Comparison of ENCODE assay signal across 8 cellular contexts in the genomic region with DNA sequence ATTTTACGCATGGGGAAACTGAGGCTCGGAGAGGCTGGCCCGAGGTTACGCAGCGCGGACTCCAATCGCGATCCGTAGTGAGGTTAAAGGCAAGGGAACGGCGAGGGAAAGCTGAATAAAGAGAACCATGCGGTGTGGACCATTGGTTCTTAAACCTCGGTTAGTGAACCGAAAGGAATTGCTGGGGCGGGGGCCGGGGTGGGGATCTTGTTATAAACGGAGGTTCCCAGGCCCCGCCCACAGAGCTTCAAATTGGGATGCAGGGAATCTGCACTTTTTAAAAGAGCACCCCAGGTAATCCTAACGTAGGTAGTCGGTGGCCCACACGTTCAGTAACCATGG. TPM values are rescaled to one million over a fixed set of nuclear protein-coding genes. Genes with fewer than 3 reads are reported as not detected.
DNase-seq lines count a peak whose midpoint lies in the region; ATAC-seq and TF ChIP-seq lines count a peak whose summit lies in the region.

No MANE protein-coding gene starts in this region.

- peak overlapping the region; percentile 81 for H3K27ac ChIP-seq in colonic mucosa

- no peak for ATAC-seq in naive thymus-derived CD8-positive, alpha-beta T cell
- ATAC-seq in GM21515 (IDR thresholded peaks at IDR 0.05; ENCODE audit: unreplicated experiment) (no peak), HG02885 (IDR thresholded peaks at IDR 0.05; ENCODE audit: poor library complexity, unreplicated experiment) (no peak)

- H3K9me3 Mint-ChIP-seq in naive thymus-derived CD8-positive, alpha-beta T cell, result no peaks in the 10 kb centered on the region

- peaks cover 10% of the 10 kb centered on the region for H3K4me1 ChIP-seq in colonic mucosa

- no peaks in the 10 kb centered on the region for H3K9me3 ChIP-seq in colonic mucosa

- no peaks in the 10 kb centered on the region for H3K36me3 ChIP-seq in colonic mucosa

- peaks cover 7 to 19% (median 13%) of the 10 kb centered on the region in 3 donors for H3K36me3 Mint-ChIP-seq in naive thymus-derived CD8-positive, alpha-beta T cell

- no peaks in the 10 kb centered on the region for H3K27me3 Mint-ChIP-seq in naive thymus-derived CD8-positive, alpha-beta T cell

- no peaks in the 10 kb centered on the region for H3K27me3 ChIP-seq in colonic mucosa

- POLR2A ChIA-PET in naive thymus-derived CD8-positive, alpha-beta T cell (lab: Charles Lee), result interaction anchor here (1.2 kb wide), 1 partner anchor 10 kb away, joined by 5 read pairs; no protein-coding TSS in a partner anchor

- DNase-seq in GM13977 (ENCODE audit: low spot score) (peak; percentile 49), NCI-H2171 treated with DMSO at 0.1 percent for 48 hours (lab: John Stamatoyannopoulos, UW) (peak; percentile 43), colonic mucosa (peak; percentile 52)
- no peak for DNase-seq in naive thymus-derived CD8-positive, alpha-beta T cell
- no peak for DNase-seq in activated CD8-positive, alpha-beta memory T cell treated with anti-CD3 and anti-CD28 coated beads, Interleukin-2, amount 50 U/mL, for 48 hours
- no peak for DNase-seq in central memory CD4-positive, alpha-beta T cell

- in situ Hi-C loops in GM13977 (cut with MboI; ENCODE audit: low pct_unique_long_range_greater_than_20kb, low sequenced_read_pairs, unreplicated experiment), result no loop called here

- H3K4me3 Mint-ChIP-seq in naive thymus-derived CD8-positive, alpha-beta T cell, result peak overlapping the region; percentile 73 to 95 (median 92)

- peak overlapping the region; percentile 66 to 80 for H3K9ac ChIP-seq in colonic mucosa (ENCODE audit: low read depth in 2 of 2, low read length in 2 of 2)

- TF ChIP-seq CTCF in GM13977 (IDR thresholded peaks at IDR 0.05; ENCODE audit: extremely low read depth, insufficient read depth, missing control alignments) (no peak), colonic mucosa (IDR thresholded peaks at IDR 0.05) (no peak)

- intact Hi-C loops in colonic mucosa (cut with DNase I), result loop anchor here (5.0 kb wide), 1 partner anchor 169 kb away; no protein-coding TSS in a partner anchor

- peak overlapping the region; percentile 98 for H3K4me3 ChIP-seq in colonic mucosa

- H3K27ac Mint-ChIP-seq in naive thymus-derived CD8-positive, alpha-beta T cell, result peak overlapping the region in 4 of 10 donors; percentile 25 to 84 (median 63)

- peaks cover 22 to 33% (median 29%) of the 10 kb centered on the region in 4 donors for H3K4me1 Mint-ChIP-seq in naive thymus-derived CD8-positive, alpha-beta T cell

RNA-seq across cellular contexts. Expression of gene IQCK, which starts 0.5 kb away (rescaled TPM):
- total RNA-seq in colonic mucosa, result 10 to 100 TPM; 13.1 to 13.2 TPM
- 1 to 10 TPM; 2.0 to 2.3 TPM for total RNA-seq in naive thymus-derived CD8-positive, alpha-beta T cell
- 1 to 10 TPM; 1.7 to 3.1 (median 2.5) TPM for polyA plus RNA-seq in naive thymus-derived CD8-positive, alpha-beta T cell

RNA-seq across cellular contexts. Expression of gene KNOP1, which starts 0.6 kb away (rescaled TPM):
- 10 to 100 TPM; 14.2 to 28.0 TPM for total RNA-seq in colonic mucosa
- 10 to 100 TPM; 14.4 to 14.5 TPM for total RNA-seq in naive thymus-derived CD8-positive, alpha-beta T cell
- polyA plus RNA-seq in naive thymus-derived CD8-positive, alpha-beta T cell, result 10 to 100 TPM in 1 of 3 donors, 1 to 10 TPM in 2; 4.7 to 10.8 (median 7.2) TPM

Comparison
In these comparisons a context has a peak if more than half of its experiments do, and no peak if none do; other contexts are left out.
1. DNase-seq: peak in GM13977 (single experiment), NCI-H2171 treated with DMSO at 0.1 percent for 48 hours (single experiment) and colonic mucosa (single experiment); none in naive thymus-derived CD8-positive, alpha-beta T cell (0 of 10), activated CD8-positive, alpha-beta memory T cell treated with anti-CD3 and anti-CD28 coated beads, Interleukin-2, amount 50 U/mL, for 48 hours (single experiment) and central memory CD4-positive, alpha-beta T cell (single experiment).
2. RNA of gene IQCK, which starts 0.5 kb away (total RNA-seq): 13.1 to 13.2 TPM in colonic mucosa; 2.0 to 2.3 TPM in naive thymus-derived CD8-positive, alpha-beta T cell; every median in the first group is over 4 times any median in the second.